Comparison of ENCODE assay signal across 8 cellular contexts in genomic region chr17:181213-182163, GRCh38. TPM values are rescaled to one million over a fixed set of nuclear protein-coding genes. Genes with fewer than 3 reads are reported as not detected.
DNase-seq lines count a peak whose midpoint lies in the region; ATAC-seq and TF ChIP-seq lines count a peak whose summit lies in the region.

DOC2B (minus strand) TSS chr17:181650; CDS start chr17:181479, 171 bp downstream.

- no peaks in the 10 kb centered on the region for H3K4me1 ChIP-seq in CD8-positive, alpha-beta T cell (ENCODE audit: insufficient read depth, low read length)
- peaks cover 1 to 47% (median 15%) of the 10 kb centered on the region in 5 donors for H3K4me1 ChIP-seq in subcutaneous abdominal adipose tissue (ENCODE audit: control insufficient read depth in 5 of 5, insufficient read depth in 5 of 5, low read length in 5 of 5)

- H3K36me3 ChIP-seq in CD8-positive, alpha-beta T cell (ENCODE audit: insufficient read depth, low read length): no peaks in the 10 kb centered on the region
- no peaks in the 10 kb centered on the region for H3K36me3 ChIP-seq in subcutaneous abdominal adipose tissue (ENCODE audit: control insufficient read depth in 5 of 5, insufficient read depth in 5 of 5, low read length in 5 of 5)

- H3K9ac ChIP-seq in subcutaneous abdominal adipose tissue (ENCODE audit: low read length in 5 of 5): peak within 1 kb of the TSS in 2 of 5 donors; percentile 53 to 56

- H3K36me3 Mint-ChIP-seq in CD8-positive, alpha-beta T cell: no peaks in the 10 kb centered on the region
- H3K36me3 Mint-ChIP-seq in effector memory CD8-positive, alpha-beta T cell (ENCODE audit: insufficient read depth): peaks cover 5% of the 10 kb centered on the region
- no peaks in the 10 kb centered on the region for H3K36me3 Mint-ChIP-seq in memory B cell

- POLR2A ChIA-PET in CD8-positive, alpha-beta T cell (lab: Charles Lee): no interaction called here

- H3K27ac ChIP-seq in CD8-positive, alpha-beta T cell (ENCODE audit: low read depth, low read length): no peak within 1 kb of the TSS
- H3K27ac ChIP-seq in subcutaneous abdominal adipose tissue (ENCODE audit: low read depth, low read length): no peak within 1 kb of the TSS

- H3K4me1 Mint-ChIP-seq in CD8-positive, alpha-beta T cell (ENCODE audit: low read depth): peaks cover 4% of the 10 kb centered on the region
- H3K4me1 Mint-ChIP-seq in effector memory CD8-positive, alpha-beta T cell (ENCODE audit: low read depth in 2 of 2): peaks cover 0 to 11% of the 10 kb centered on the region in 2 donors
- no peaks in the 10 kb centered on the region for H3K4me1 Mint-ChIP-seq in memory B cell

- H3K9me3 Mint-ChIP-seq in CD8-positive, alpha-beta T cell: no peaks in the 10 kb centered on the region
- H3K9me3 Mint-ChIP-seq in effector memory CD8-positive, alpha-beta T cell: no peaks in the 10 kb centered on the region
- H3K9me3 Mint-ChIP-seq in memory B cell: no peaks in the 10 kb centered on the region

- no peak for ATAC-seq in CD8-positive, alpha-beta T cell
- peak; percentile 40 for ATAC-seq in effector memory CD8-positive, alpha-beta T cell (replicated peaks)
- ATAC-seq in memory B cell (ENCODE audit: low read depth): no peak
- ATAC-seq in HG02571 (IDR thresholded peaks at IDR 0.05; ENCODE audit: unreplicated experiment): no peak

- H3K27me3 Mint-ChIP-seq in CD8-positive, alpha-beta T cell (ENCODE audit: low read depth): peaks cover 50% of the 10 kb centered on the region
- H3K27me3 Mint-ChIP-seq in effector memory CD8-positive, alpha-beta T cell: peaks cover 53 to 76% of the 10 kb centered on the region in 2 donors
- H3K27me3 Mint-ChIP-seq in memory B cell: peaks cover 19% of the 10 kb centered on the region

- DNase-seq in CD8-positive, alpha-beta T cell: peak in 1 of 7 experiments; percentile 1
- DNase-seq in NCI-H82 (lab: John Stamatoyannopoulos, UW) (peak; percentile 82), memory B cell (ENCODE audit: low spot score in 2 of 2) (no peak), cerebellar nuclear complex (lab: John Stamatoyannopoulos, UW) (no peak)
- no peak for DNase-seq in effector memory CD8-positive, alpha-beta T cell
- DNase-seq in activated CD4-positive, CD25-positive, alpha-beta regulatory T cell (lab: John Stamatoyannopoulos, UW): no peak

- TF ChIP-seq CTCF in CD8-positive, alpha-beta T cell (IDR thresholded peaks at IDR 0.05): no peak

- no peak within 1 kb of the TSS for H3K4me3 ChIP-seq in CD8-positive, alpha-beta T cell (ENCODE audit: low read depth, low read length)
- H3K4me3 ChIP-seq in subcutaneous abdominal adipose tissue (ENCODE audit: low read depth in 1 of 5, low read length in 5 of 5): peak within 1 kb of the TSS; percentile 60 to 70 (median 63)

- intact Hi-C loops in CD8-positive, alpha-beta T cell (cut with DNase I, micrococcal nuclease): no loop called here

- H3K4me3 Mint-ChIP-seq in CD8-positive, alpha-beta T cell: peak within 1 kb of the TSS; percentile 66
- peak within 1 kb of the TSS; percentile 39 to 65 for H3K4me3 Mint-ChIP-seq in effector memory CD8-positive, alpha-beta T cell
- peak within 1 kb of the TSS; percentile 9 for H3K4me3 Mint-ChIP-seq in memory B cell

- H3K27ac Mint-ChIP-seq in CD8-positive, alpha-beta T cell: no peak within 1 kb of the TSS
- H3K27ac Mint-ChIP-seq in effector memory CD8-positive, alpha-beta T cell: no peak within 1 kb of the TSS
- no peak within 1 kb of the TSS for H3K27ac Mint-ChIP-seq in memory B cell

- no peaks in the 10 kb centered on the region for H3K9me3 ChIP-seq in CD8-positive, alpha-beta T cell (ENCODE audit: low read length)
- no peaks in the 10 kb centered on the region for H3K9me3 ChIP-seq in subcutaneous abdominal adipose tissue (ENCODE audit: control insufficient read depth in 5 of 5, low read length in 5 of 5)

- peaks cover 11% of the 10 kb centered on the region for H3K27me3 ChIP-seq in CD8-positive, alpha-beta T cell (ENCODE audit: insufficient read depth, low read length)
- peaks cover 20 to 42% (median 35%) of the 10 kb centered on the region in 5 donors for H3K27me3 ChIP-seq in subcutaneous abdominal adipose tissue (ENCODE audit: control insufficient read depth in 5 of 5, insufficient read depth in 4 of 5, low read length in 5 of 5)

- CTCF ChIA-PET in CD8-positive, alpha-beta T cell (lab: Charles Lee): no interaction called here

RNA-seq across cellular contexts. Expression of gene DOC2B, which starts in this region (rescaled TPM):
- under 1 TPM; 0.19 to 0.64 TPM for total RNA-seq in CD8-positive, alpha-beta T cell

Comparison
In these comparisons a context has a peak if more than half of its experiments do, and no peak if none do; other contexts are left out.
1. H3K4me3 Mint-ChIP-seq: peak in every context shown above with its lines; median percentile 66 in CD8-positive, alpha-beta T cell; 52 in effector memory CD8-positive, alpha-beta T cell; 9 in memory B cell.